Comparison of ENCODE assay signal across 10 cellular contexts in the genomic region with DNA sequence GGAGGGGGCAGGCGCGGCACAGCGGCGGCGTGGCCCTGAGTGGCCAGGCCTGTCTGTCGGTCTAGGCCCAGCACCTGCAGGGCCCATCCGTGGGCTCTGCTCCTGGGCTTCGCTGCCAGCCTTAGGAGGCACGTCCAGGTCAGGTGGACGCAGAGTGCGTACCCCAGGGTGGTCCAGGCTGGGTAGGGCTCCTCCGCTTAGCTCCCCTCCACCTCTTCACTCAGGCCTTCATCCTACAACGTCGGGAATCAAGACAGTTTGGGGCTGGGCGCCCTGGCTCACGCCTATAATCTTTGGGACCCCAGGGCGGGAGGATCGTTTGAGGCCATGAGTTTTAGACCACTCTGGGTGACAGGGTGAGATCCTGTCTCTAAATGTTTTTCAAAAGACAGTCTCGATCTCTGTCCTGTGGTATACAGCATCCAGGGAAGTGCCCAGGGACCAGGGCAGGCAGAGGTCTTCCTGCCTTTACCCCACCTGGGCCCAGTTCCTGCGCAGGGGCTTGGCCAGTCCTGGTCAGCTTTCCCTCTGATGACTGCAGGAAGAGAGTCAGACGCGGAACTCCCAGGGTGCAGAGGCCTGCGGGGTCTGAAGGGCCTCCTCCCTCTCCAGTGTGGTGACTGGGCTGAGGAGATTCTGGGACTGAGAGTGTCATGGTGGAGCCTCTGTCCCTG. TPM values are rescaled to one million over a fixed set of nuclear protein-coding genes. Genes with fewer than 3 reads are reported as not detected.
A peak's percentile ranks its signal among the peaks of the same experiment; 100 is the strongest.
DNase-seq lines count a peak whose midpoint lies in the region; ATAC-seq and TF ChIP-seq lines count a peak whose summit lies in the region.
"Not testable (repeated sequence)": the region's sequence is repeated elsewhere in the genome, so short reads cannot be mapped to it uniquely, and the experiment has no call there.
"Had no signal": no experiment of that assay in that cellular context is flagged by ENCODE, and none has a peak within 500 bp of the region (broad histone marks: within the 10 kb centered on the region; RNA-seq: fewer than 3 reads in every experiment).

No MANE protein-coding gene starts in this region.

- H4K5ac ChIP-seq in H9 (ENCODE audit: insufficient read length, low read depth, low read length) = not testable (repeated sequence)

- no CpG with 5 or more reads among the region's 23 CpGs for WGBS in H9 (ENCODE audit: extremely low coverage, insufficient read length, low lambda C conversion rate)
- WGBS in mammary epithelial cell (ENCODE audit: low coverage, missing lambda C conversion rate) = 4% methylated on average over 11 of the region's 23 CpGs
- 44% methylated on average over 23 of the region's 23 CpGs for WGBS in thymus

- not testable (repeated sequence) for TF ChIP-seq CTCF in H9 (conservative IDR thresholded peaks at IDR 0.05); NB4 (IDR thresholded peaks at IDR 0.05; ENCODE audit: low read depth, low read length); mammary epithelial cell (conservative IDR thresholded peaks at IDR 0.05 in 1 of 2, IDR thresholded peaks at IDR 0.05 in 1 of 2; ENCODE audit: extremely low read depth in 1 of 2, insufficient read depth in 1 of 2, low read depth in 1 of 2, low read length in 2 of 2); right atrium auricular region (IDR thresholded peaks at IDR 0.05); nephron progenitor cell (IDR thresholded peaks at IDR 0.05)

- peak; percentile 57 for DNase-seq in ELR (ENCODE audit: low read depth)
- DNase-seq in H9; right atrium auricular region (ENCODE audit: low spot score); nephron progenitor cell: not testable (repeated sequence)
- peak; percentile 48 for DNase-seq in NB4 (ENCODE audit: low read depth)
- DNase-seq in activated CD4-positive, alpha-beta T cell treated with anti-CD3 and anti-CD28 coated beads for 36 hours = peak; percentile 35
- DNase-seq in mammary epithelial cell = peak; percentile 16

- peak; percentile 3 for ATAC-seq in activated CD4-positive, alpha-beta T cell treated with anti-CD3 and anti-CD28 coated beads for 36 hours

- H2BK12ac ChIP-seq in H9 (ENCODE audit: insufficient read length, low read depth, low read length) = not testable (repeated sequence)

- H3K79me1 ChIP-seq in H9 (ENCODE audit: insufficient read depth, low read depth, low read length, poor library complexity, severe bottlenecking) = not testable (repeated sequence)

- H2BK20ac ChIP-seq in H9 (ENCODE audit: low read depth, low read length, poor library complexity, severe bottlenecking) = not testable (repeated sequence)

- POLR2A ChIA-PET in activated CD4-positive, alpha-beta T cell treated with anti-CD3 and anti-CD28 coated beads for 36 hours (lab: Charles Lee) = not testable (repeated sequence)

- not testable (repeated sequence) for H2AFZ ChIP-seq in H9 (ENCODE audit: low read length)
- H2AFZ ChIP-seq in mammary epithelial cell (ENCODE audit: low read depth, low read length) = peak overlapping the region; percentile 82

- peak overlapping the region; percentile 68 for H3K4me2 ChIP-seq in H9 (ENCODE audit: insufficient read depth, insufficient read length, low read length)
- H3K4me2 ChIP-seq in mammary epithelial cell (ENCODE audit: insufficient read depth, low read depth, low read length) = peak overlapping the region; percentile 80

- H3K9ac ChIP-seq in H9 (ENCODE audit: extremely low read depth, insufficient read length, low read length) (peak overlapping the region; percentile 65), mammary epithelial cell (ENCODE audit: insufficient read depth, low read length) (peak overlapping the region; percentile 66)

- not testable (repeated sequence) for H3K9me3 Mint-ChIP-seq in H9; activated CD4-positive, alpha-beta T cell treated with anti-CD3 and anti-CD28 coated beads for 36 hours (ENCODE audit: low read depth); nephron progenitor cell

- H3K4me1 ChIP-seq in H9 (ENCODE audit: insufficient read depth, low read length); thymus (ENCODE audit: control insufficient read depth, insufficient read depth, low read length): not testable (repeated sequence)
- peaks cover 13% of the 10 kb centered on the region for H3K4me1 ChIP-seq in mammary epithelial cell (ENCODE audit: insufficient read depth, low read length)
- H3K4me1 ChIP-seq in right atrium auricular region = peaks cover 0 to 26% of the 10 kb centered on the region in 2 donors

- in situ Hi-C loops in mammary epithelial cell (cut with MboI; ENCODE audit: low sequenced_read_pairs in 2 of 2) = loop anchor here (5.0 to 10.0 kb wide), 2 partner anchors 149 to 152 kb away; no protein-coding TSS in a partner anchor

- peak overlapping the region; percentile 91 for H3K4me3 ChIP-seq in NB4 (ENCODE audit: low read depth, low read length)
- peak overlapping the region; percentile 59 to 75 (median 63) for H3K4me3 ChIP-seq in mammary epithelial cell (replicated peaks in 1 of 3; ENCODE audit: insufficient read depth in 1 of 3, low read depth in 2 of 3, low read length in 3 of 3)
- H3K4me3 ChIP-seq in right atrium auricular region = peak overlapping the region; percentile 97 to 99
- peak overlapping the region; percentile 87 for H3K4me3 ChIP-seq in thymus (ENCODE audit: low read length)

- dilution Hi-C loops in mammary epithelial cell (cut with HindIII; ENCODE audit: low sequenced_read_pairs) = not testable (repeated sequence)

- not testable (repeated sequence) for H3K18ac ChIP-seq in H9 (ENCODE audit: insufficient read length, low read depth, low read length)

- not testable (repeated sequence) for H2AK5ac ChIP-seq in H9 (ENCODE audit: insufficient read length, low read length)

- peaks cover 6 to 21% (median 9%) of the 10 kb centered on the region in 3 experiments; a peak in 6 of 7 replicates for H3K36me3 Mint-ChIP-seq in H9 (ENCODE audit: insufficient read depth in 1 of 3, low read depth in 3 of 3)
- H3K36me3 Mint-ChIP-seq in activated CD4-positive, alpha-beta T cell treated with anti-CD3 and anti-CD28 coated beads for 36 hours (ENCODE audit: low read depth) = peaks cover 15% of the 10 kb centered on the region
- not testable (repeated sequence) for H3K36me3 Mint-ChIP-seq in nephron progenitor cell (ENCODE audit: low read depth)

- CTCF ChIA-PET in activated CD4-positive, alpha-beta T cell treated with anti-CD3 and anti-CD28 coated beads for 36 hours (lab: Charles Lee) = interaction anchor here (0.7 kb wide), 1 partner anchor 154 kb away, joined by 3 read pairs; no protein-coding TSS in a partner anchor
- CTCF ChIA-PET in mammary epithelial cell (lab: Charles Lee; ENCODE audit: low non-redundant PET) = not testable (repeated sequence)

- H3T11ph ChIP-seq in H9 (ENCODE audit: low read length) = not testable (repeated sequence)

- H4K20me1 ChIP-seq in H9 (ENCODE audit: control insufficient read depth, insufficient read depth, insufficient read length); mammary epithelial cell (ENCODE audit: insufficient read depth, low read length): not testable (repeated sequence)

- not testable (repeated sequence) for H3K36me3 ChIP-seq in mammary epithelial cell (ENCODE audit: insufficient read depth, low read length); right atrium auricular region; thymus (ENCODE audit: control insufficient read depth, insufficient read depth)

- not testable (repeated sequence) for H2BK15ac ChIP-seq in H9 (ENCODE audit: low read depth, low read length)

- H4K8ac ChIP-seq in H9 (replicated peaks; ENCODE audit: insufficient read length, low read depth, low read length) = not testable (repeated sequence)

- H3K27ac ChIP-seq in H9 (ENCODE audit: insufficient read length, low read depth, low read length); thymus (ENCODE audit: low read depth): not testable (repeated sequence)
- peak overlapping the region; percentile 26 for H3K27ac ChIP-seq in mammary epithelial cell (ENCODE audit: insufficient read depth, low read depth, low read length)
- peak overlapping the region; percentile 89 to 95 for H3K27ac ChIP-seq in right atrium auricular region

- not testable (repeated sequence) for H2BK120ac ChIP-seq in H9 (ENCODE audit: low read depth, low read length, poor library complexity, severe bottlenecking)

- H2BK5ac ChIP-seq in H9 (ENCODE audit: insufficient read length, low read length) = not testable (repeated sequence)

- H3K79me2 ChIP-seq in H9 (ENCODE audit: insufficient read depth, low read length) = peaks cover 22% of the 10 kb centered on the region; the same call in 1 of the 2 replicates
- H3K79me2 ChIP-seq in mammary epithelial cell (ENCODE audit: insufficient read depth, low read length) = peaks cover 81% of the 10 kb centered on the region

- H3K27me3 Mint-ChIP-seq in H9 (ENCODE audit: low read depth); activated CD4-positive, alpha-beta T cell treated with anti-CD3 and anti-CD28 coated beads for 36 hours; nephron progenitor cell (ENCODE audit: low read depth, poor library complexity): not testable (repeated sequence)

- not testable (repeated sequence) for BruUV-seq in mammary epithelial cell (replicated peaks; lab: Mats Ljungman, UMichigan)

- not testable (repeated sequence) for H3K27ac Mint-ChIP-seq in H9
- H3K27ac Mint-ChIP-seq in activated CD4-positive, alpha-beta T cell treated with anti-CD3 and anti-CD28 coated beads for 36 hours = peak overlapping the region; percentile 82
- peak overlapping the region; percentile 91 for H3K27ac Mint-ChIP-seq in nephron progenitor cell

- not testable (repeated sequence) for H3K9me3 ChIP-seq in H9 (ENCODE audit: control insufficient read depth, low read depth, low read length); mammary epithelial cell (replicated peaks; ENCODE audit: insufficient read depth, low read length); right atrium auricular region; thymus (ENCODE audit: control insufficient read depth)

- H3K4me3 Mint-ChIP-seq in H9 = peak overlapping the region; percentile 68 to 79
- peak overlapping the region; percentile 79 for H3K4me3 Mint-ChIP-seq in activated CD4-positive, alpha-beta T cell treated with anti-CD3 and anti-CD28 coated beads for 36 hours
- peak overlapping the region; percentile 83 for H3K4me3 Mint-ChIP-seq in nephron progenitor cell

- H4K91ac ChIP-seq in H9 (ENCODE audit: insufficient read length, low read depth, low read length) = not testable (repeated sequence)

- not testable (repeated sequence) for H3K14ac ChIP-seq in H9 (ENCODE audit: insufficient read depth, low read length)

- H3K56ac ChIP-seq in H9 (ENCODE audit: insufficient read length, low read depth, low read length) = not testable (repeated sequence)

- not testable (repeated sequence) for H3K23me2 ChIP-seq in H9 (ENCODE audit: insufficient read length, low read depth, low read length, poor library complexity, severe bottlenecking)

- H3K23ac ChIP-seq in H9 (ENCODE audit: insufficient read length, low read depth, low read length) = not testable (repeated sequence)

- not testable (repeated sequence) for H3K27me3 ChIP-seq in H9 (ENCODE audit: insufficient read depth, low read length); mammary epithelial cell (ENCODE audit: insufficient read depth, low read length); right atrium auricular region; thymus (ENCODE audit: control insufficient read depth, insufficient read depth)

- not testable (repeated sequence) for H3K4ac ChIP-seq in H9 (ENCODE audit: low read depth, low read length)

- intact Hi-C loops in activated CD4-positive, alpha-beta T cell treated with anti-CD3 and anti-CD28 coated beads for 36 hours (cut with DNase I, micrococcal nuclease) = loop anchor here in 1 of 2 experiments (1.0 to 5.0 kb wide), 2 partner anchors 149 to 306 kb away; no protein-coding TSS in a partner anchor
- intact Hi-C loops in mammary epithelial cell (cut with micrococcal nuclease) = loop anchor here (2.0 kb wide), 1 partner anchor 246 kb away; no protein-coding TSS in a partner anchor

- TF ChIP-seq POLR2A in NB4 (IDR thresholded peaks at IDR 0.05; ENCODE audit: extremely low read depth, insufficient read length) = not testable (repeated sequence)

- H3K4me1 Mint-ChIP-seq in H9 (peaks cover 4 to 13% of the 10 kb centered on the region in 2 experiments; a peak in 3 of 4 replicates), nephron progenitor cell (peaks cover 24% of the 10 kb centered on the region)
- H3K4me1 Mint-ChIP-seq in activated CD4-positive, alpha-beta T cell treated with anti-CD3 and anti-CD28 coated beads for 36 hours = peaks cover 18% of the 10 kb centered on the region

RNA-seq across cellular contexts. Expression of a gene that starts 0.9 kb away (rescaled TPM):
- 198 and 203 TPM in 2 replicates for total RNA-seq in H9 (2021)
- total RNA-seq in activated CD4-positive, alpha-beta T cell treated with anti-CD3 and anti-CD28 coated beads for 36 hours = 100 to 1,000 TPM; 281 to 343 TPM
- 100 to 1,000 TPM; 103 to 324 TPM for total RNA-seq in mammary epithelial cell
- 94.5 TPM for polyA plus RNA-seq in mammary epithelial cell
- 5.4 TPM for polyA minus RNA-seq in mammary epithelial cell
- 100 to 1,000 TPM; 104 to 157 TPM for total RNA-seq in right atrium auricular region
- 141 TPM for polyA plus RNA-seq in thymus

RNA-seq across cellular contexts. Expression of a gene that starts 1.6 kb away (rescaled TPM):
- total RNA-seq in H9 (2021) (104 and 105 TPM in 2 replicates), mammary epithelial cell (10 to 100 TPM; 21.8 to 69.3 TPM), right atrium auricular region (10 to 100 TPM; 20.7 to 23.8 TPM)
- 10 to 100 TPM; 73.8 to 78.6 TPM for total RNA-seq in activated CD4-positive, alpha-beta T cell treated with anti-CD3 and anti-CD28 coated beads for 36 hours
- polyA plus RNA-seq in mammary epithelial cell (59.8 TPM), thymus (42.6 TPM)
- 92.0 TPM for polyA minus RNA-seq in mammary epithelial cell

RNA-seq across cellular contexts. Expression of a gene that starts 15.3 kb away (rescaled TPM):
- total RNA-seq in H9 (2021) = 0.13 and 0.26 TPM in 2 replicates
- total RNA-seq in activated CD4-positive, alpha-beta T cell treated with anti-CD3 and anti-CD28 coated beads for 36 hours = not detected
- not detected for total RNA-seq in mammary epithelial cell
- not detected for polyA plus RNA-seq in mammary epithelial cell
- not detected for polyA minus RNA-seq in mammary epithelial cell
- total RNA-seq in right atrium auricular region = 1 to 10 TPM; 1.6 to 9.5 TPM
- polyA plus RNA-seq in thymus = 0.82 TPM
- total RNA-seq: posterior vena cava had no signal

RNA-seq across cellular contexts. Expression of a gene that starts 38.1 kb away (rescaled TPM):
- 5.9 and 6.7 TPM in 2 replicates for total RNA-seq in H9 (2021)
- 1 to 10 TPM; 2.5 to 3.2 TPM for total RNA-seq in activated CD4-positive, alpha-beta T cell treated with anti-CD3 and anti-CD28 coated beads for 36 hours
- total RNA-seq in mammary epithelial cell = 1 to 10 TPM; 1.8 to 2.7 TPM
- polyA plus RNA-seq in mammary epithelial cell = 5.8 TPM
- not detected for polyA minus RNA-seq in mammary epithelial cell
- 1 to 10 TPM; 1.1 to 2.5 TPM for total RNA-seq in right atrium auricular region
- 7.1 TPM for polyA plus RNA-seq in thymus

RNA-seq across cellular contexts. Expression of a gene that starts 53.9 kb away (rescaled TPM):
- total RNA-seq in H9 (2021) (8.2 and 10.5 TPM in 2 replicates), mammary epithelial cell (under 1 TPM; 0.14 to 0.33 TPM), right atrium auricular region (under 1 TPM in 1 of 2 donors, not detected in 1; 0.47 TPM)
- total RNA-seq in activated CD4-positive, alpha-beta T cell treated with anti-CD3 and anti-CD28 coated beads for 36 hours = not detected
- polyA plus RNA-seq in mammary epithelial cell (not detected), thymus (under 0.01 TPM)
- not detected for polyA minus RNA-seq in mammary epithelial cell
- total RNA-seq: LHCN-M2, posterior vena cava had no signal
